In the genomic region with DNA sequence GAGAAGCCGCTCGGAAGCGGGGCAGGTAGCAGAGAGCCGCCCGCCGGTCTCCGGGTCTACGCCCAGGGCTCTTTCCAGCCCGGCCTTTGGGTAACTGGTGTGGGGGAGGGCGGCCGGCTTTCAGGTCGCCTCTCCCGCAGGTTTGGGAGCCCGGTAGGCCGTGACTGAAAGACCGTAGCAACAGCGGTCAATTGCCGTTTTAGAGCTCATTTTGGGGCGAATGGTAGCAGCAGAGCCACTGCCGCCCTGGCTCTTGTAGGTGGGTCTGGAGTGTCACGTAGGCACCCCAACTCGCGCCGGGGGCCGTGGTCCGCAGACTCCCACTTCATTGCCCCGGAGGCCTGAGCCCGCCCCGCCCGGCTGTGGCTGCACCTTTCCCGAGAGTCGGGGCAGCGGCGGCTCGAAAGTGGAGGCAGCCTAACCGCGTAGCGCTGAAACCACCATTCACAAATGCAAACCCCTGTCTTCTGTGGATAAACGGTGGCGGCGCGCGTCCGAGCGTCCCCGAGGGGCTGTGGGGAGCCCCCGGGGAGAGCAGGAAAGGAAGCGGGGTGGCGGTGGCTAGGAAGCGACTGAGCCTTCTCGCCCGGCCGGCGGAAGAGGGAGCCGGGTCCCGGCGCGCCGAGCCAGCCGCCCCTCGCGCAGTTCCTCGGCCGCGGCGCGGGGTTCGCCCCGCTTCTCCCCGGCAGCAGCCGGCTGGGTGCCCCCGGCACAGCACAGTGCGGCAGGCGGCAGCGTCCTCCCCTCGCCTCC, we compare ENCODE assay signal across 8 cellular contexts.
A peak's percentile ranks its signal among the peaks of the same experiment; 100 is the strongest.
DNase-seq lines count a peak whose midpoint lies in the region; ATAC-seq and TF ChIP-seq lines count a peak whose summit lies in the region.

No MANE protein-coding gene starts in this region.

- peaks cover 0 to 4% (median 0%) of the 10 kb centered on the region in 9 donors for H3K9me3 Mint-ChIP-seq in naive thymus-derived CD8-positive, alpha-beta T cell

- BruUV-seq in Panc1 (replicated peaks; lab: Mats Ljungman, UMichigan) = no TSS peak

- peaks cover 28 to 75% (median 39%) of the 10 kb centered on the region in 5 donors for H3K27me3 Mint-ChIP-seq in naive thymus-derived CD8-positive, alpha-beta T cell

- in situ Hi-C loops in GM13976 (cut with MboI; ENCODE audit: low sequenced_read_pairs, unreplicated experiment) = loop anchor here (25.0 kb wide), 1 partner anchor 604 kb away; no protein-coding TSS in a partner anchor
- in situ Hi-C loops in Panc1 (cut with HindIII; ENCODE audit: low pct_unique_long_range_greater_than_20kb, low sequenced_read_pairs) = no loop called here

- peak overlapping the region in 9 of 10 donors; percentile 19 to 74 (median 61) for H3K4me3 Mint-ChIP-seq in naive thymus-derived CD8-positive, alpha-beta T cell

- POLR2A ChIA-PET in Panc1 (lab: Charles Lee) = no interaction called here
- POLR2A ChIA-PET in naive thymus-derived CD8-positive, alpha-beta T cell (lab: Charles Lee) = no interaction called here

- no peak overlapping the region for H3K27ac Mint-ChIP-seq in naive thymus-derived CD8-positive, alpha-beta T cell

- H3K9me3 ChIP-seq in Panc1 (ENCODE audit: control insufficient read depth, insufficient read depth, low read depth, low read length) (no peaks in the 10 kb centered on the region), esophagus (ENCODE audit: control insufficient read depth in 2 of 2, insufficient read depth in 1 of 2, low read depth in 1 of 2, low read length in 1 of 2) (peaks cover 0 to 2% of the 10 kb centered on the region in 2 donors)

- H3K27me3 ChIP-seq in Panc1 (ENCODE audit: control insufficient read depth, insufficient read depth, low read length) = no peaks in the 10 kb centered on the region
- H3K27me3 ChIP-seq in esophagus (ENCODE audit: control insufficient read depth in 1 of 2, insufficient read depth in 2 of 2, low read length in 2 of 2) = peaks cover 3 to 14% of the 10 kb centered on the region in 2 donors

- TF ChIP-seq CTCF in GM13976 (IDR thresholded peaks at IDR 0.05; ENCODE audit: borderline replicate concordance, control extremely low read depth, extremely low read depth, insufficient read depth, missing control alignments) (no peak), Panc1 (IDR thresholded peaks at IDR 0.05) (no peak)

- DNase-seq in GM13976 (ENCODE audit: low spot score) (peak; percentile 71), Panc1 (ENCODE audit: low read depth, low spot score) (no peak), T-helper 1 cell (no peak), NCI-H2171 (lab: John Stamatoyannopoulos, UW) (no peak)
- DNase-seq in naive thymus-derived CD8-positive, alpha-beta T cell = peak in 1 of 10 donors; percentile 4

- ATAC-seq in HG02623 (IDR thresholded peaks at IDR 0.05; ENCODE audit: unreplicated experiment) (peak; percentile 52), Panc1 (no peak), GM18517 (IDR thresholded peaks at IDR 0.05; ENCODE audit: unreplicated experiment) (no peak)
- ATAC-seq in naive thymus-derived CD8-positive, alpha-beta T cell = peak in 1 of 2 donors; percentile 25

- no peak overlapping the region for H3K27ac ChIP-seq in Panc1 (ENCODE audit: low read length)
- H3K27ac ChIP-seq in esophagus (ENCODE audit: low read depth in 2 of 2, low read length in 1 of 2) = no peak overlapping the region

- CTCF ChIA-PET in Panc1 (lab: Charles Lee) = no interaction called here

- intact Hi-C loops in Panc1 (cut with micrococcal nuclease; ENCODE audit: unreplicated experiment) = no loop called here

- H3K36me3 Mint-ChIP-seq in naive thymus-derived CD8-positive, alpha-beta T cell = peaks cover 0 to 4% (median 0%) of the 10 kb centered on the region in 3 donors

- H3K4me1 Mint-ChIP-seq in naive thymus-derived CD8-positive, alpha-beta T cell = peaks cover 0 to 17% (median 10%) of the 10 kb centered on the region in 4 donors

- WGBS in esophagus, 2 donors = 2% methylated on average over 57 to 76 of the region's 76 CpGs

- H3K36me3 ChIP-seq in Panc1 (ENCODE audit: control insufficient read depth, insufficient read depth, low read length) (no peaks in the 10 kb centered on the region), esophagus (ENCODE audit: control insufficient read depth in 2 of 2, insufficient read depth in 2 of 2, low read length in 1 of 2) (no peaks in the 10 kb centered on the region)

- H3K4me1 ChIP-seq in Panc1 (ENCODE audit: control insufficient read depth, insufficient read depth, low read length) (no peaks in the 10 kb centered on the region), esophagus (ENCODE audit: control insufficient read depth in 2 of 2, insufficient read depth in 2 of 2, low read length in 1 of 2) (peaks cover 3 to 8% of the 10 kb centered on the region in 2 donors)

- H3K4me3 ChIP-seq in Panc1 (ENCODE audit: low read depth in 2 of 2, low read length in 2 of 2) (peak overlapping the region; percentile 8 to 18; a peak in 2 of 4 replicates), esophagus (ENCODE audit: low read depth in 1 of 2, low read length in 2 of 2) (peak overlapping the region; percentile 45 to 47)
